In genomic region chr2:128360711-128361110, GRCh38 we compare ENCODE assay signal across 19 cellular contexts.
"Had no signal": no experiment of that assay in that cellular context is flagged by ENCODE, and none has a peak within 500 bp of the region (broad histone marks: within the 10 kb centered on the region; RNA-seq: fewer than 3 reads in every experiment).

No MANE protein-coding gene starts in this region.

- H3K27ac Mint-ChIP-seq: activated CD4-positive, alpha-beta memory T cell treated with anti-CD3 and anti-CD28 coated beads, Interleukin-2, amount 10 ng/mL, durations not matched to agents 7 days and 5 days; activated CD4-positive, alpha-beta T cell treated with anti-CD3 and anti-CD28 coated beads, Interleukin-2, amount 10 ng/mL, durations not matched to agents 7 days and 5 days; activated naive CD4-positive, alpha-beta T cell treated with anti-CD3 and anti-CD28 coated beads, Interleukin-2, amount 10 ng/mL, durations not matched to agents 7 days and 5 days; activated naive CD8-positive, alpha-beta T cell treated with anti-CD3 and anti-CD28 coated beads, Interleukin-2, amount 10 ng/mL, durations not matched to agents 7 days and 5 days; activated T-helper 2 cell treated with anti-CD3 and anti-CD28 coated beads, Interferon-gamma antibody, Interleukin-2, Interleukin-4, amounts not matched to agents 10 μg/mL and 5 μg/mL and 100 μg/mL, durations not matched to agents 14 hours and 24 hours and 36 hours; naive thymus-derived CD8-positive, alpha-beta T cell had no signal

- H3K9me3 Mint-ChIP-seq: activated CD4-positive, alpha-beta memory T cell treated with anti-CD3 and anti-CD28 coated beads, Interleukin-2, amount 10 ng/mL, durations not matched to agents 7 days and 5 days; activated CD4-positive, alpha-beta T cell treated with anti-CD3 and anti-CD28 coated beads, Interleukin-2, amount 10 ng/mL, durations not matched to agents 7 days and 5 days; activated naive CD4-positive, alpha-beta T cell treated with anti-CD3 and anti-CD28 coated beads, Interleukin-2, amount 10 ng/mL, durations not matched to agents 7 days and 5 days; activated naive CD8-positive, alpha-beta T cell treated with anti-CD3 and anti-CD28 coated beads, Interleukin-2, amount 10 ng/mL, durations not matched to agents 7 days and 5 days; activated T-helper 2 cell treated with anti-CD3 and anti-CD28 coated beads, Interferon-gamma antibody, Interleukin-2, Interleukin-4, amounts not matched to agents 10 μg/mL and 5 μg/mL and 100 μg/mL, durations not matched to agents 14 hours and 24 hours and 36 hours; immature natural killer cell had no signal

- H3K36me3 Mint-ChIP-seq: activated naive CD4-positive, alpha-beta T cell treated with anti-CD3 and anti-CD28 coated beads, Interleukin-2, amount 10 ng/mL, durations not matched to agents 7 days and 5 days; activated naive CD8-positive, alpha-beta T cell treated with anti-CD3 and anti-CD28 coated beads, Interleukin-2, amount 10 ng/mL, durations not matched to agents 7 days and 5 days; brain; immature natural killer cell; naive thymus-derived CD8-positive, alpha-beta T cell had no signal

- DNase-seq: activated CD4-positive, alpha-beta T cell treated with anti-CD3 and anti-CD28 coated beads, Interleukin-2, amount 10 ng/mL, durations not matched to agents 7 days and 5 days; activated naive CD4-positive, alpha-beta T cell treated with anti-CD3 and anti-CD28 coated beads, Interleukin-2, amount 10 ng/mL, durations not matched to agents 7 days and 5 days; activated T-cell treated with anti-CD3 and anti-CD28 coated beads, Interleukin-2, amount 50 U/mL, for 48 hours; foreskin fibroblast; heart left ventricle; hypothalamus; immature natural killer cell; left ventricle myocardium inferior; mammary epithelial cell; naive thymus-derived CD8-positive, alpha-beta T cell; stimulated activated CD4-positive, alpha-beta T cell treated with anti-CD3 and anti-CD28 coated beads, Interleukin-2, amount 100 ng/mL, for 48 hours; stimulated activated naive CD4-positive, alpha-beta T cell treated with Interleukin-2 at 50 U/mL for 16 hours had no signal

- H3K4me1 Mint-ChIP-seq: activated CD4-positive, alpha-beta memory T cell treated with anti-CD3 and anti-CD28 coated beads, Interleukin-2, amount 10 ng/mL, durations not matched to agents 7 days and 5 days; activated CD4-positive, alpha-beta T cell treated with anti-CD3 and anti-CD28 coated beads, Interleukin-2, amount 10 ng/mL, durations not matched to agents 7 days and 5 days; activated naive CD4-positive, alpha-beta T cell treated with anti-CD3 and anti-CD28 coated beads, Interleukin-2, amount 10 ng/mL, durations not matched to agents 7 days and 5 days; activated naive CD8-positive, alpha-beta T cell treated with anti-CD3 and anti-CD28 coated beads, Interleukin-2, amount 10 ng/mL, durations not matched to agents 7 days and 5 days had no signal

- H3K27me3 Mint-ChIP-seq: activated CD4-positive, alpha-beta memory T cell treated with anti-CD3 and anti-CD28 coated beads, Interleukin-2, amount 10 ng/mL, durations not matched to agents 7 days and 5 days; activated CD4-positive, alpha-beta T cell treated with anti-CD3 and anti-CD28 coated beads, Interleukin-2, amount 10 ng/mL, durations not matched to agents 7 days and 5 days had no signal

- H3K4me3 Mint-ChIP-seq: activated CD4-positive, alpha-beta memory T cell treated with anti-CD3 and anti-CD28 coated beads, Interleukin-2, amount 10 ng/mL, durations not matched to agents 7 days and 5 days; activated CD4-positive, alpha-beta T cell treated with anti-CD3 and anti-CD28 coated beads, Interleukin-2, amount 10 ng/mL, durations not matched to agents 7 days and 5 days; activated naive CD4-positive, alpha-beta T cell treated with anti-CD3 and anti-CD28 coated beads, Interleukin-2, amount 10 ng/mL, durations not matched to agents 7 days and 5 days; activated naive CD8-positive, alpha-beta T cell treated with anti-CD3 and anti-CD28 coated beads, Interleukin-2, amount 10 ng/mL, durations not matched to agents 7 days and 5 days; brain; naive thymus-derived CD8-positive, alpha-beta T cell had no signal

- ATAC-seq: activated CD4-positive, CD25-positive, alpha-beta regulatory T cell treated with anti-CD3 and anti-CD28 coated beads, Interleukin-2, amount 50 U/mL, for 24 hours; esophagus mucosa; heart left ventricle; naive thymus-derived CD8-positive, alpha-beta T cell; right lobe of liver had no signal
